In the genomic region with DNA sequence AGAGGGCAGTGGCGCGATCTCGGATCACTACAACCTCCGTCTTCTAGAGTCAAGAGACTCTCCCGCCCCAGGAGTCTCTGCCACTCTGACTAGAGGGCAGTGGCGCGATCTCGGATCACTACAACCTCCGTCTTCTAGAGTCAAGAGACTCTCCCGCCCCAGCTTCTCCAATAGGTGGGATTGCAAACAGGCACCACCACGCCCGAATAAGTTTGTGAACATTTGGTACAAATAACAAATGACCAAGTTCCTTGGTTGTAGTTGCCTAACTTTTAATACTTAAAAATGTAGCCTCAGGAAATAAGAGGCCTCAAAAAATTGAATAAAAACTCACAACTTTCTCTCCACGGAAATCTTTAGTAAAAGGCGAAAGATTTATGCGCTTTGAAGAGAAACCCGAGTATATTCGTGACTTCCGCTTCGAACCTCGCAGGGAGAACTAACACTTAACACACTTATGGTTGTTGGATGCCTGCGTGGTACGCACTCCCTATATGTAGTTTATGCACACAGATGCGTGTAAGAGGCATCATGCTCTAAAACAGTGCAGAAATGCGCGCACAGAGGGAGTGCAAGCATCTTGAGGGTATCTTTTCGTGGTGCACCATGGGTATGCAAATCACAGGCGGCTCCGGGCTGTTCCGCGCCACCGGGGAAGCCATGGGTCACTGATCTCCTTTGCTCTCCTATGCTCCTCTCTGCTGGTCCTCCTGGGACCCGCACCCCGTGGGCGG, we compare ENCODE assay signal across 1 cellular context.
TF ChIP-seq lines count a peak whose summit lies in the region.

No MANE protein-coding gene starts in this region.

TF ChIP-seq in WTC11, 78 proteins besides CTCF, POLR2A, EP300 and RAD21 (continued from another document):
- TF ChIP-seq, protein P1, sequence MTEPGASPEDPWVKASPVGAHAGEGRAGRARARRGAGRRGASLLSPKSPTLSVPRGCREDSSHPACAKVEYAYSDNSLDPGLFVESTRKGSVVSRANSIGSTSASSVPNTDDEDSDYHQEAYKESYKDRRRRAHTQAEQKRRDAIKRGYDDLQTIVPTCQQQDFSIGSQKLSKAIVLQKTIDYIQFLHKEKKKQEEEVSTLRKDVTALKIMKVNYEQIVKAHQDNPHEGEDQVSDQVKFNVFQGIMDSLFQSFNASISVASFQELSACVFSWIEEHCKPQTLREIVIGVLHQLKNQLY (CRISPR knock-in tag; IDR thresholded peaks at IDR 0.05): peak; percentile 94
- peak; percentile 78; the same call in 1 of the 2 replicates for TF ChIP-seq ZNF281 (CRISPR knock-in tag; IDR thresholded peaks at IDR 0.05)
- TF ChIP-seq, protein P2, sequence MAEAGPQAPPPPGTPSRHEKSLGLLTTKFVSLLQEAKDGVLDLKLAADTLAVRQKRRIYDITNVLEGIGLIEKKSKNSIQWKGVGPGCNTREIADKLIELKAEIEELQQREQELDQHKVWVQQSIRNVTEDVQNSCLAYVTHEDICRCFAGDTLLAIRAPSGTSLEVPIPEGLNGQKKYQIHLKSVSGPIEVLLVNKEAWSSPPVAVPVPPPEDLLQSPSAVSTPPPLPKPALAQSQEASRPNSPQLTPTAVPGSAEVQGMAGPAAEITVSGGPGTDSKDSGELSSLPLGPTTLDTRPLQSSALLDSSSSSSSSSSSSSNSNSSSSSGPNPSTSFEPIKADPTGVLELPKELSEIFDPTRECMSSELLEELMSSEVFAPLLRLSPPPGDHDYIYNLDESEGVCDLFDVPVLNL (CRISPR knock-in tag; IDR thresholded peaks at IDR 0.05; ENCODE audit: borderline replicate concordance, low read depth): peak; percentile 18; the same call in 1 of the 2 replicates
- peak; percentile 86 for TF ChIP-seq ZNF232 (CRISPR knock-in tag; IDR thresholded peaks at IDR 0.05)
- TF ChIP-seq CBFB (CRISPR knock-in tag; IDR thresholded peaks at IDR 0.05; ENCODE audit: low read depth): no peak
- no peak for TF ChIP-seq ZNF121 (CRISPR knock-in tag; IDR thresholded peaks at IDR 0.05)
- peak; percentile 95 for TF ChIP-seq CDX4 (CRISPR knock-in tag; IDR thresholded peaks at IDR 0.05; ENCODE audit: borderline replicate concordance)
- 0 out of 2 replicates have a peak, but pooled peaks have one; percentile 28 for TF ChIP-seq NFYB (CRISPR knock-in tag; conservative IDR thresholded peaks at IDR 0.05; ENCODE audit: low read depth)
- peak; percentile 98 for TF ChIP-seq NFATC4 (CRISPR knock-in tag; IDR thresholded peaks at IDR 0.05)
- TF ChIP-seq ZNF317 (CRISPR knock-in tag; IDR thresholded peaks at IDR 0.05; ENCODE audit: borderline replicate concordance, low read depth): 0 out of 2 replicates have a peak, but pooled peaks have one; percentile 31
- TF ChIP-seq AR (CRISPR knock-in tag; IDR thresholded peaks at IDR 0.05): peak; percentile 99
- no peak for TF ChIP-seq ESRRA (CRISPR knock-in tag; IDR thresholded peaks at IDR 0.05; ENCODE audit: borderline replicate concordance)
- TF ChIP-seq ATF1 (CRISPR knock-in tag; IDR thresholded peaks at IDR 0.05): peak; percentile 95
- peak; percentile 66; the same call in 1 of the 2 replicates for TF ChIP-seq TEAD4 (CRISPR knock-in tag; IDR thresholded peaks at IDR 0.05)
- TF ChIP-seq FOXP1 (CRISPR knock-in tag; IDR thresholded peaks at IDR 0.05; ENCODE audit: borderline replicate concordance): no peak
- TF ChIP-seq ELF4 (CRISPR knock-in tag; IDR thresholded peaks at IDR 0.05; ENCODE audit: low read depth): no peak
- TF ChIP-seq, protein P3, sequence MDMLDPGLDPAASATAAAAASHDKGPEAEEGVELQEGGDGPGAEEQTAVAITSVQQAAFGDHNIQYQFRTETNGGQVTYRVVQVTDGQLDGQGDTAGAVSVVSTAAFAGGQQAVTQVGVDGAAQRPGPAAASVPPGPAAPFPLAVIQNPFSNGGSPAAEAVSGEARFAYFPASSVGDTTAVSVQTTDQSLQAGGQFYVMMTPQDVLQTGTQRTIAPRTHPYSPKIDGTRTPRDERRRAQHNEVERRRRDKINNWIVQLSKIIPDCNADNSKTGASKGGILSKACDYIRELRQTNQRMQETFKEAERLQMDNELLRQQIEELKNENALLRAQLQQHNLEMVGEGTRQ (CRISPR knock-in tag; IDR thresholded peaks at IDR 0.05): no peak; the same call in 1 of the 2 replicates
- TF ChIP-seq ZNF416 (CRISPR knock-in tag; IDR thresholded peaks at IDR 0.05): peak; percentile 96
- no peak for TF ChIP-seq ATF6 (CRISPR knock-in tag; IDR thresholded peaks at IDR 0.05)
- TF ChIP-seq MXD4 (CRISPR knock-in tag; IDR thresholded peaks at IDR 0.05; ENCODE audit: borderline replicate concordance): no peak
- TF ChIP-seq OVOL2 (CRISPR knock-in tag; IDR thresholded peaks at IDR 0.05; ENCODE audit: borderline replicate concordance): peak; percentile 91; the same call in 1 of the 2 replicates
- TF ChIP-seq ETV6 (CRISPR knock-in tag; IDR thresholded peaks at IDR 0.05): peak; percentile 97
- TF ChIP-seq, protein P4, sequence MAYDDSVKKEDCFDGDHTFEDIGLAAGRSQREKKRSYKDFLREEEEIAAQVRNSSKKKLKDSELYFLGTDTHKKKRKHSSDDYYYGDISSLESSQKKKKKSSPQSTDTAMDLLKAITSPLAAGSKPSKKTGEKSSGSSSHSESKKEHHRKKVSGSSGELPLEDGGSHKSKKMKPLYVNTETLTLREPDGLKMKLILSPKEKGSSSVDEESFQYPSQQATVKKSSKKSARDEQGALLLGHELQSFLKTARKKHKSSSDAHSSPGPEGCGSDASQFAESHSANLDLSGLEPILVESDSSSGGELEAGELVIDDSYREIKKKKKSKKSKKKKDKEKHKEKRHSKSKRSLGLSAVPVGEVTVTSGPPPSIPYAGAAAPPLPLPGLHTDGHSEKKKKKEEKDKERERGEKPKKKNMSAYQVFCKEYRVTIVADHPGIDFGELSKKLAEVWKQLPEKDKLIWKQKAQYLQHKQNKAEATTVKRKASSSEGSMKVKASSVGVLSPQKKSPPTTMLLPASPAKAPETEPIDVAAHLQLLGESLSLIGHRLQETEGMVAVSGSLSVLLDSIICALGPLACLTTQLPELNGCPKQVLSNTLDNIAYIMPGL (CRISPR knock-in tag; IDR thresholded peaks at IDR 0.05): peak; percentile 50; the same call in 1 of the 2 replicates
- TF ChIP-seq, protein P5, sequence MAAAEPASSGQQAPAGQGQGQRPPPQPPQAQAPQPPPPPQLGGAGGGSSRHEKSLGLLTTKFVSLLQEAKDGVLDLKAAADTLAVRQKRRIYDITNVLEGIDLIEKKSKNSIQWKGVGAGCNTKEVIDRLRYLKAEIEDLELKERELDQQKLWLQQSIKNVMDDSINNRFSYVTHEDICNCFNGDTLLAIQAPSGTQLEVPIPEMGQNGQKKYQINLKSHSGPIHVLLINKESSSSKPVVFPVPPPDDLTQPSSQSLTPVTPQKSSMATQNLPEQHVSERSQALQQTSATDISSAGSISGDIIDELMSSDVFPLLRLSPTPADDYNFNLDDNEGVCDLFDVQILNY (CRISPR knock-in tag; IDR thresholded peaks at IDR 0.05): peak; percentile 37
- no peak for TF ChIP-seq E2F1 (CRISPR knock-in tag; IDR thresholded peaks at IDR 0.05)
- peak; percentile 98 for TF ChIP-seq AFF4 (CRISPR knock-in tag; IDR thresholded peaks at IDR 0.05; ENCODE audit: borderline replicate concordance)
- TF ChIP-seq SOX15 (CRISPR knock-in tag; IDR thresholded peaks at IDR 0.05): peak; percentile 92
- peak; percentile 77; the same call in 1 of the 2 replicates for TF ChIP-seq JUN (CRISPR knock-in tag; IDR thresholded peaks at IDR 0.05)
